Comparison of ENCODE assay signal across 14 cellular contexts in genomic region chr6:25405442-25405841, GRCh38.
A peak's percentile ranks its signal among the peaks of the same experiment; 100 is the strongest.
DNase-seq lines count a peak whose midpoint lies in the region; ATAC-seq and TF ChIP-seq lines count a peak whose summit lies in the region.
"Had no signal": no experiment of that assay in that cellular context is flagged by ENCODE, and none has a peak within 500 bp of the region (broad histone marks: within the 10 kb centered on the region; RNA-seq: fewer than 3 reads in every experiment).

No MANE protein-coding gene starts in this region.

- H3K27ac ChIP-seq in CD8-positive, alpha-beta T cell (ENCODE audit: low read depth, low read length): peak overlapping the region; percentile 55
- H3K27ac ChIP-seq in Peyer's patch: peak overlapping the region; percentile 41 to 78 (median 54)
- H3K27ac ChIP-seq: foreskin keratinocyte had no signal

- H3K4me1 Mint-ChIP-seq in CD8-positive, alpha-beta T cell (ENCODE audit: low read depth): peaks cover 34% of the 10 kb centered on the region

- POLR2A ChIA-PET in CD8-positive, alpha-beta T cell (lab: Charles Lee): interaction anchor here (0.8 to 3.3 kb wide), 10 partner anchors 9 to 127 kb away, joined by 3 to 23 read pairs (median 6); partner anchors contain the start of gene CARMIL1

- no peak overlapping the region for H3K4me3 Mint-ChIP-seq in CD8-positive, alpha-beta T cell

- no peaks in the 10 kb centered on the region for H3K36me3 ChIP-seq in CD8-positive, alpha-beta T cell (ENCODE audit: insufficient read depth, low read length)
- H3K36me3 ChIP-seq in Peyer's patch: no peaks in the 10 kb centered on the region
- H3K36me3 ChIP-seq: ascending aorta had no signal

- no peaks in the 10 kb centered on the region for H3K27me3 ChIP-seq in CD8-positive, alpha-beta T cell (ENCODE audit: insufficient read depth, low read length)
- no peaks in the 10 kb centered on the region for H3K27me3 ChIP-seq in Peyer's patch
- H3K27me3 ChIP-seq: ascending aorta, foreskin keratinocyte had no signal

- intact Hi-C loops in CD8-positive, alpha-beta T cell (cut with DNase I, micrococcal nuclease): loop anchor here in 1 of 2 experiments (1.0 kb wide), 2 partner anchors 36 to 39 kb away; no protein-coding TSS in a partner anchor

- no peak for ATAC-seq in CD8-positive, alpha-beta T cell
- ATAC-seq in HG02885 (IDR thresholded peaks at IDR 0.05; ENCODE audit: poor library complexity, unreplicated experiment) (peak; percentile 32), GM18907 (IDR thresholded peaks at IDR 0.05; ENCODE audit: unreplicated experiment) (no peak)
- ATAC-seq: HCT116 had no signal

- no peaks in the 10 kb centered on the region for H3K27me3 Mint-ChIP-seq in CD8-positive, alpha-beta T cell (ENCODE audit: low read depth)

- peaks cover 40% of the 10 kb centered on the region for H3K4me1 ChIP-seq in CD8-positive, alpha-beta T cell (ENCODE audit: insufficient read depth, low read length)
- H3K4me1 ChIP-seq in Peyer's patch: peaks cover 0 to 26% (median 11%) of the 10 kb centered on the region in 4 donors

- no peaks in the 10 kb centered on the region for H3K9me3 Mint-ChIP-seq in CD8-positive, alpha-beta T cell

- CTCF ChIA-PET in CD8-positive, alpha-beta T cell (lab: Charles Lee): interaction anchor here (0.6 to 3.3 kb wide), 11 partner anchors 14 to 140 kb away, joined by 3 to 12 read pairs (median 4); partner anchors contain the start of gene CARMIL1

- H3K9me3 ChIP-seq in CD8-positive, alpha-beta T cell (ENCODE audit: low read length): no peaks in the 10 kb centered on the region
- no peaks in the 10 kb centered on the region for H3K9me3 ChIP-seq in Peyer's patch
- H3K9me3 ChIP-seq: ascending aorta had no signal

- no peak for DNase-seq in CD8-positive, alpha-beta T cell
- DNase-seq in Peyer's patch (no peak), midbrain (lab: John Stamatoyannopoulos, UW) (peak; percentile 9), SHP77 treated with DMSO at 0.1 percent for 48 hours (lab: John Stamatoyannopoulos, UW) (no peak), GM13976 (ENCODE audit: low spot score) (no peak)
- no peak for DNase-seq in stimulated activated CD4-positive, alpha-beta T cell treated with anti-CD3 and anti-CD28 coated beads, Interleukin-2, amount 100 ng/mL, for 24 hours
- DNase-seq: kidney, NCI-H2171 treated with DMSO at 0.1 percent for 48 hours had no signal

- TF ChIP-seq POLR2A in Peyer's patch (IDR thresholded peaks at IDR 0.05): no peak

- no peak for TF ChIP-seq CTCF in CD8-positive, alpha-beta T cell (IDR thresholded peaks at IDR 0.05)
- TF ChIP-seq CTCF in Peyer's patch (IDR thresholded peaks at IDR 0.05): no peak
- no peak for TF ChIP-seq CTCF in GM13976 (IDR thresholded peaks at IDR 0.05; ENCODE audit: borderline replicate concordance, control extremely low read depth, extremely low read depth, insufficient read depth, missing control alignments)

- H3K36me3 Mint-ChIP-seq in CD8-positive, alpha-beta T cell: no peaks in the 10 kb centered on the region

- no peak overlapping the region for H3K27ac Mint-ChIP-seq in CD8-positive, alpha-beta T cell

- in situ Hi-C loops in GM13976 (cut with MboI; ENCODE audit: low sequenced_read_pairs, unreplicated experiment): no loop called here

- peak overlapping the region; percentile 38 for H3K4me3 ChIP-seq in CD8-positive, alpha-beta T cell (ENCODE audit: low read depth, low read length)
- peak overlapping the region in 1 of 4 donors; percentile 27 for H3K4me3 ChIP-seq in Peyer's patch
- H3K4me3 ChIP-seq: smooth muscle cell had no signal
